Comparison of ENCODE assay signal across 15 cellular contexts in genomic region chr17:27568811-27569210, GRCh38.
DNase-seq lines count a peak whose midpoint lies in the region; TF ChIP-seq lines count a peak whose summit lies in the region.
"Had no signal": no experiment of that assay in that cellular context is flagged by ENCODE, and none has a peak within 500 bp of the region (broad histone marks: within the 10 kb centered on the region; RNA-seq: fewer than 3 reads in every experiment).

No MANE protein-coding gene starts in this region.

- H3T11ph ChIP-seq in H9 (ENCODE audit: low read length), result no peak overlapping the region

- no peak overlapping the region for H2BK5ac ChIP-seq in H9 (ENCODE audit: insufficient read length, low read length)
- H2BK5ac ChIP-seq in trophoblast cell (ENCODE audit: low read depth, low read length, poor library complexity), result no peak overlapping the region

- no peak overlapping the region for H3K14ac ChIP-seq in H9 (ENCODE audit: insufficient read depth, low read length)
- H3K14ac ChIP-seq in trophoblast cell (ENCODE audit: low read length), result no peak overlapping the region

- no peak overlapping the region for H3K18ac ChIP-seq in H9 (ENCODE audit: insufficient read length, low read depth, low read length)
- H3K18ac ChIP-seq in trophoblast cell (ENCODE audit: low read length), result no peak overlapping the region

- H2BK120ac ChIP-seq in H9 (ENCODE audit: low read depth, low read length, poor library complexity, severe bottlenecking) (no peak overlapping the region), trophoblast cell (ENCODE audit: insufficient read depth, low read length, poor library complexity) (no peak overlapping the region)

- H3K27me3 ChIP-seq in CD8-positive, alpha-beta memory T cell (ENCODE audit: insufficient read depth, low read length, poor library complexity, severe bottlenecking), result no peaks in the 10 kb centered on the region
- no peaks in the 10 kb centered on the region for H3K27me3 ChIP-seq in H9 (ENCODE audit: insufficient read depth, low read length)
- no peaks in the 10 kb centered on the region for H3K27me3 ChIP-seq in trophoblast cell (ENCODE audit: insufficient read depth, low read length)
- H3K27me3 ChIP-seq: cardiac muscle cell, dorsolateral prefrontal cortex, gastroesophageal sphincter, neural progenitor cell, testis had no signal

- H3K23ac ChIP-seq in H9 (ENCODE audit: insufficient read length, low read depth, low read length), result no peak overlapping the region
- H3K23ac ChIP-seq in trophoblast cell (ENCODE audit: low read length), result no peak overlapping the region

- H4K91ac ChIP-seq in H9 (ENCODE audit: insufficient read length, low read depth, low read length) (no peak overlapping the region), trophoblast cell (ENCODE audit: low read depth, low read length) (peak overlapping the region; percentile 7)

- H3K27ac Mint-ChIP-seq in CD8-positive, alpha-beta memory T cell, result peak overlapping the region in 7 of 8 donors; percentile 74 to 90 (median 87)
- H3K27ac Mint-ChIP-seq in H9 (peak overlapping the region in 2 of 3 experiments; percentile 70 to 77; a peak in 3 of 7 replicates), brain (peak overlapping the region in 3 of 5 experiments; percentile 55 to 81 (median 80))

- no peak overlapping the region for H3K4me2 ChIP-seq in H9 (ENCODE audit: insufficient read depth, insufficient read length, low read length)
- no peak overlapping the region for H3K4me2 ChIP-seq in trophoblast cell (ENCODE audit: low read length)
- H3K4me2 ChIP-seq: neural progenitor cell had no signal

- H3K4me1 ChIP-seq in CD8-positive, alpha-beta memory T cell (ENCODE audit: insufficient read depth, low read length), result peaks cover 7% of the 10 kb centered on the region
- H3K4me1 ChIP-seq in H9 (ENCODE audit: insufficient read depth, low read length), result peaks cover under 1% of the 10 kb centered on the region; the same call in 1 of the 2 replicates
- H3K4me1 ChIP-seq in trophoblast cell (ENCODE audit: control insufficient read depth in 1 of 2, insufficient read depth in 2 of 2, low read length in 2 of 2), result peaks cover 23 to 32% of the 10 kb centered on the region in 2 experiments
- H3K4me1 ChIP-seq: neural progenitor cell had no signal

- no peak overlapping the region for H2BK15ac ChIP-seq in H9 (ENCODE audit: low read depth, low read length)

- POLR2A ChIA-PET in CD8-positive, alpha-beta memory T cell (lab: Charles Lee), result no interaction called here

- H2AFZ ChIP-seq in H9 (ENCODE audit: low read length) (no peak overlapping the region), trophoblast cell (ENCODE audit: insufficient read depth, low read length, poor library complexity) (no peak overlapping the region)
- H2AFZ ChIP-seq: neural progenitor cell had no signal

- H4K5ac ChIP-seq in H9 (ENCODE audit: insufficient read length, low read depth, low read length), result no peak overlapping the region

- no peaks in the 10 kb centered on the region for H3K9me3 Mint-ChIP-seq in CD8-positive, alpha-beta memory T cell
- no peaks in the 10 kb centered on the region for H3K9me3 Mint-ChIP-seq in H9
- H3K9me3 Mint-ChIP-seq in brain, result no peaks in the 10 kb centered on the region
- H3K9me3 Mint-ChIP-seq: neural progenitor cell had no signal

- H3K4ac ChIP-seq in H9 (ENCODE audit: low read depth, low read length), result no peak overlapping the region
- H3K4ac ChIP-seq in trophoblast cell (ENCODE audit: low read depth, low read length), result no peak overlapping the region

- H3K4me3 ChIP-seq in CD8-positive, alpha-beta memory T cell (ENCODE audit: low read length), result no peak overlapping the region
- no peak overlapping the region for H3K4me3 ChIP-seq in trophoblast cell (ENCODE audit: low read depth, low read length)
- H3K4me3 ChIP-seq: cardiac muscle cell, dorsolateral prefrontal cortex, gastroesophageal sphincter, neural progenitor cell, testis had no signal

- peaks cover 20 to 43% (median 30%) of the 10 kb centered on the region in 3 donors for H3K4me1 Mint-ChIP-seq in CD8-positive, alpha-beta memory T cell
- H3K4me1 Mint-ChIP-seq in H9 (peaks cover 35 to 43% of the 10 kb centered on the region in 2 experiments), brain (peaks cover 57% of the 10 kb centered on the region)

- no peak overlapping the region for H3K56ac ChIP-seq in H9 (ENCODE audit: insufficient read length, low read depth, low read length)

- DNase-seq in CD8-positive, alpha-beta memory T cell, result peak in 1 of 5 donors; percentile 4
- DNase-seq in H9 (no peak), trophoblast cell (no peak), HUDEP-2 (lab: John Stamatoyannopoulos, UW; ENCODE audit: unreplicated experiment in 76 of 76) (no peak), RKO (ENCODE audit: low spot score) (no peak), GM13976 (ENCODE audit: low spot score) (no peak)
- DNase-seq: NCI-H1048, NCI-H2029 treated with DMSO at 0.1 percent for 48 hours, NCI-H510A had no signal

- H4K8ac ChIP-seq in H9 (replicated peaks; ENCODE audit: insufficient read length, low read depth, low read length) (no peak overlapping the region), trophoblast cell (ENCODE audit: low read depth, low read length) (no peak overlapping the region)

- TF ChIP-seq CTCF in H9 (conservative IDR thresholded peaks at IDR 0.05) (no peak), brain (conservative IDR thresholded peaks at IDR 0.05) (no peak), GM13976 (IDR thresholded peaks at IDR 0.05; ENCODE audit: borderline replicate concordance, control extremely low read depth, extremely low read depth, insufficient read depth, missing control alignments) (no peak)

- no peak overlapping the region for H3K27ac ChIP-seq in CD8-positive, alpha-beta memory T cell (ENCODE audit: low read depth, low read length)
- H3K27ac ChIP-seq in H9 (ENCODE audit: insufficient read length, low read depth, low read length) (no peak overlapping the region), trophoblast cell (ENCODE audit: low read depth, low read length) (no peak overlapping the region)
- H3K27ac ChIP-seq: cardiac muscle cell, gastroesophageal sphincter, neural progenitor cell had no signal

- H2BK20ac ChIP-seq in H9 (ENCODE audit: low read depth, low read length, poor library complexity, severe bottlenecking), result no peak overlapping the region

- CTCF ChIA-PET in CD8-positive, alpha-beta memory T cell (lab: Charles Lee), result interaction anchor here (1.1 kb wide), 1 partner anchor 112 kb away, joined by 3 read pairs; the partner anchor contains the start of gene KSR1

- H2BK12ac ChIP-seq in H9 (ENCODE audit: insufficient read length, low read depth, low read length) (no peak overlapping the region), trophoblast cell (ENCODE audit: low read length) (no peak overlapping the region)

- H3K9ac ChIP-seq in H9 (ENCODE audit: extremely low read depth, insufficient read length, low read length), result no peak overlapping the region
- no peak overlapping the region for H3K9ac ChIP-seq in trophoblast cell (ENCODE audit: low read length)
- H3K9ac ChIP-seq: neural progenitor cell had no signal

- in situ Hi-C loops in GM13976 (cut with MboI; ENCODE audit: low sequenced_read_pairs, unreplicated experiment), result no loop called here

- no CpG with 5 or more reads among the region's 5 CpGs for WGBS in H9 (ENCODE audit: extremely low coverage, insufficient read length, low lambda C conversion rate)
- no CpG with 5 or more reads among the region's 5 CpGs for WGBS in trophoblast cell (ENCODE audit: extremely low coverage, insufficient coverage, insufficient read length)

- H3K9me3 ChIP-seq in CD8-positive, alpha-beta memory T cell (ENCODE audit: low read length), result no peaks in the 10 kb centered on the region
- H3K9me3 ChIP-seq in H9 (ENCODE audit: control insufficient read depth, low read depth, low read length) (no peaks in the 10 kb centered on the region), trophoblast cell (ENCODE audit: insufficient read depth, low read depth, low read length) (no peaks in the 10 kb centered on the region)
- H3K9me3 ChIP-seq: gastroesophageal sphincter, testis had no signal

- no peaks in the 10 kb centered on the region for H3K27me3 Mint-ChIP-seq in CD8-positive, alpha-beta memory T cell
- no peaks in the 10 kb centered on the region for H3K27me3 Mint-ChIP-seq in H9 (ENCODE audit: low read depth)
- H3K27me3 Mint-ChIP-seq in brain, result no peaks in the 10 kb centered on the region

- H3K79me1 ChIP-seq in H9 (ENCODE audit: insufficient read depth, low read depth, low read length, poor library complexity, severe bottlenecking), result no peaks in the 10 kb centered on the region
- peaks cover 14% of the 10 kb centered on the region for H3K79me1 ChIP-seq in trophoblast cell (ENCODE audit: low read length)

- H3K4me3 Mint-ChIP-seq in CD8-positive, alpha-beta memory T cell, result no peak overlapping the region
- no peak overlapping the region for H3K4me3 Mint-ChIP-seq in H9
- H3K4me3 Mint-ChIP-seq in brain, result no peak overlapping the region
- H3K4me3 Mint-ChIP-seq: neural progenitor cell had no signal

- H4K20me1 ChIP-seq in H9 (ENCODE audit: control insufficient read depth, insufficient read depth, insufficient read length), result no peaks in the 10 kb centered on the region

- H3K36me3 ChIP-seq in CD8-positive, alpha-beta memory T cell (ENCODE audit: insufficient read depth, low read length), result no peaks in the 10 kb centered on the region
- no peaks in the 10 kb centered on the region for H3K36me3 ChIP-seq in trophoblast cell (ENCODE audit: control insufficient read depth in 1 of 2, insufficient read depth in 2 of 2, low read length in 2 of 2)
- H3K36me3 ChIP-seq: cardiac muscle cell, gastroesophageal sphincter, neural progenitor cell had no signal

- no peak overlapping the region for H4K12ac ChIP-seq in trophoblast cell (ENCODE audit: low read depth, low read length)

- H3K79me2 ChIP-seq in H9 (ENCODE audit: insufficient read depth, low read length) (no peaks in the 10 kb centered on the region), trophoblast cell (ENCODE audit: control insufficient read depth, insufficient read depth, low read length, poor library complexity) (peaks cover 4% of the 10 kb centered on the region)

- no peaks in the 10 kb centered on the region for H3K23me2 ChIP-seq in H9 (ENCODE audit: insufficient read length, low read depth, low read length, poor library complexity, severe bottlenecking)

- no peak overlapping the region for H2AK5ac ChIP-seq in H9 (ENCODE audit: insufficient read length, low read length)
- H2AK5ac ChIP-seq in trophoblast cell (ENCODE audit: low read length), result no peak overlapping the region

- peaks cover 0 to 4% (median 0%) of the 10 kb centered on the region in 3 donors for H3K36me3 Mint-ChIP-seq in CD8-positive, alpha-beta memory T cell
- H3K36me3 Mint-ChIP-seq in H9 (ENCODE audit: insufficient read depth in 1 of 3, low read depth in 3 of 3), result peaks cover 0 to 6% (median 0%) of the 10 kb centered on the region in 3 experiments; a peak in 3 of 7 replicates
- H3K36me3 Mint-ChIP-seq in brain, result peaks cover 14% of the 10 kb centered on the region
- H3K36me3 Mint-ChIP-seq: neural progenitor cell had no signal
